In genomic region chr2:85893428-85894258, GRCh38 we compare ENCODE assay signal across 10 cellular contexts. TPM values are rescaled to one million over a fixed set of nuclear protein-coding genes. Genes with fewer than 3 reads are reported as not detected.
DNase-seq lines count a peak whose midpoint lies in the region; ATAC-seq, FAIRE-seq and TF ChIP-seq lines count a peak whose summit lies in the region.
"Had no signal": no experiment of that assay in that cellular context is flagged by ENCODE, and none has a peak within 500 bp of the region (broad histone marks: within the 10 kb centered on the region; RNA-seq: fewer than 3 reads in every experiment).

No MANE protein-coding gene starts in this region.

- no peaks in the 10 kb centered on the region for H4K20me1 ChIP-seq in smooth muscle cell (ENCODE audit: low read depth)

- H3K4me3 Mint-ChIP-seq in T-helper 17 cell, result no peak overlapping the region
- H3K4me3 Mint-ChIP-seq: T-helper 2 cell treated with Interferon-gamma antibody and Interleukin-4, amounts not matched to agents 5 μg/mL and 100 μg/mL, for 36 hours had no signal

- peaks cover 16% of the 10 kb centered on the region for H3K4me1 Mint-ChIP-seq in T-helper 17 cell

- DNase-seq in H54 (ENCODE audit: insufficient read length, low spot score) (peak; percentile 41), T-helper 17 cell (no peak), fibroblast of villous mesenchyme (ENCODE audit: low read depth) (peak; percentile 75), smooth muscle cell (lab: John Stamatoyannopoulos, UW; ENCODE audit: unreplicated experiment) (no peak), NCI-H774 (lab: John Stamatoyannopoulos, UW) (no peak)
- no peak for DNase-seq in activated CD4-positive, alpha-beta T cell treated with anti-CD3 and anti-CD28 coated beads for 1 hour
- DNase-seq: erythroblast, NCI-H2029 treated with DMSO at 0.1 percent for 48 hours had no signal

- peaks cover 4% of the 10 kb centered on the region for H3K36me3 Mint-ChIP-seq in T-helper 17 cell (ENCODE audit: low read depth)

- H3K27ac ChIP-seq in smooth muscle cell (ENCODE audit: low read depth), result peak overlapping the region; percentile 72

- no peak for TF ChIP-seq POLR2A in H54 (IDR thresholded peaks at IDR 0.05; ENCODE audit: low read depth, low read length)

- TF ChIP-seq CTCF in fibroblast of villous mesenchyme (IDR thresholded peaks at IDR 0.05; ENCODE audit: insufficient read depth, low read depth, low read length) (no peak), smooth muscle cell (IDR thresholded peaks at IDR 0.05; ENCODE audit: borderline replicate concordance, insufficient read depth, poor library complexity, severe bottlenecking) (no peak)

- no peaks in the 10 kb centered on the region for H3K27me3 ChIP-seq in smooth muscle cell (ENCODE audit: low read depth)

- peaks cover 14% of the 10 kb centered on the region for H3K4me1 ChIP-seq in smooth muscle cell (ENCODE audit: low read depth)

- no peaks in the 10 kb centered on the region for H3K9me3 ChIP-seq in T-helper 17 cell (ENCODE audit: control insufficient read depth, low read length, poor library complexity, severe bottlenecking)
- no peaks in the 10 kb centered on the region for H3K9me3 ChIP-seq in smooth muscle cell (replicated peaks; ENCODE audit: low read depth)

- H3K27ac Mint-ChIP-seq in T-helper 17 cell, result peak overlapping the region; percentile 19
- H3K27ac Mint-ChIP-seq: T-helper 2 cell treated with Interferon-gamma antibody and Interleukin-4, amounts not matched to agents 5 μg/mL and 100 μg/mL, for 36 hours had no signal

- H3K36me3 ChIP-seq in smooth muscle cell (ENCODE audit: low read depth), result no peaks in the 10 kb centered on the region

- no peak for ATAC-seq in T-helper 17 cell
- ATAC-seq in GM21737 (IDR thresholded peaks at IDR 0.05; ENCODE audit: unreplicated experiment), result no peak

- peak overlapping the region; percentile 30 for H3K9ac ChIP-seq in smooth muscle cell (ENCODE audit: low read depth)

- H3K4me3 ChIP-seq in fibroblast of villous mesenchyme (ENCODE audit: low read depth, low read length), result no peak overlapping the region
- H3K4me3 ChIP-seq in smooth muscle cell, result no peak overlapping the region

- H2AFZ ChIP-seq in smooth muscle cell (ENCODE audit: low read depth), result peak overlapping the region; percentile 47

- FAIRE-seq in H54 (lab: Jason Lieb, UNC), result peak; percentile 67

- no peaks in the 10 kb centered on the region for H3K79me2 ChIP-seq in smooth muscle cell (ENCODE audit: low read depth)

- 29% methylated on average over 9 of the region's 9 CpGs for WGBS in smooth muscle cell (ENCODE audit: low lambda C conversion rate)

- H3K4me2 ChIP-seq in smooth muscle cell, result peak overlapping the region; percentile 9

- H3F3A ChIP-seq in smooth muscle cell (ENCODE audit: low read depth), result peaks cover 15% of the 10 kb centered on the region

- H3K27me3 Mint-ChIP-seq in T-helper 17 cell, result no peaks in the 10 kb centered on the region

RNA-seq across cellular contexts. Expression of gene ST3GAL5, which starts 4.9 kb away (rescaled TPM):
- total RNA-seq in T-helper 17 cell, result 10 to 100 TPM; 26.6 to 34.3 TPM
- total RNA-seq in fibroblast of villous mesenchyme, result 25.8 and 27.6 TPM in 2 replicates
- total RNA-seq in smooth muscle cell, result 21.3 and 26.4 TPM in 2 replicates
- polyA plus RNA-seq in smooth muscle cell, result 10.9 and 12.3 TPM in 2 replicates

Comparison
In these comparisons a context has a peak if more than half of its experiments do, and no peak if none do; other contexts are left out.
1. DNase-seq: peak in H54 (single experiment) and fibroblast of villous mesenchyme (single experiment); none in T-helper 17 cell (0 of 3), smooth muscle cell (single experiment), activated CD4-positive, alpha-beta T cell treated with anti-CD3 and anti-CD28 coated beads for 1 hour (single experiment) and NCI-H774 (single experiment).